In genomic region chr5:42819745-42820144, GRCh38 we compare ENCODE assay signal across 1 cellular context.
TF ChIP-seq lines count a peak whose summit lies in the region.

No MANE protein-coding gene starts in this region.

TF ChIP-seq in SK-N-SH, 30 proteins besides CTCF, POLR2A, EP300 and RAD21 (continued from another document):
- TF ChIP-seq REST (IDR thresholded peaks at IDR 0.05; ENCODE audit: low read depth, low read length), result no peak
- TF ChIP-seq ZBTB33 (IDR thresholded peaks at IDR 0.05; ENCODE audit: borderline replicate concordance, low read depth), result no peak
- TF ChIP-seq RFX5 (IDR thresholded peaks at IDR 0.05; ENCODE audit: low read length), result no peak
- no peak for TF ChIP-seq MAX (IDR thresholded peaks at IDR 0.05; ENCODE audit: low read depth)
- TF ChIP-seq NRF1 (IDR thresholded peaks at IDR 0.05; ENCODE audit: low read depth, low read length), result no peak
- TF ChIP-seq FOXJ3 (CRISPR knock-in tag; IDR thresholded peaks at IDR 0.05), result no peak
- no peak for TF ChIP-seq YY1 (IDR thresholded peaks at IDR 0.05; ENCODE audit: low read depth)
- no peak for TF ChIP-seq PBX3 (IDR thresholded peaks at IDR 0.05)
- no peak for TF ChIP-seq NFIC (IDR thresholded peaks at IDR 0.05; ENCODE audit: borderline replicate concordance)
- no peak for TF ChIP-seq USF1 (IDR thresholded peaks at IDR 0.05; ENCODE audit: borderline replicate concordance, low read depth)
- TF ChIP-seq POLR2AphosphoS5 (IDR thresholded peaks at IDR 0.05; ENCODE audit: low read depth, low read length), result no peak
- TF ChIP-seq IRF3 (IDR thresholded peaks at IDR 0.05; ENCODE audit: low read depth, low read length), result no peak
- no peak for TF ChIP-seq MEF2A (IDR thresholded peaks at IDR 0.05; ENCODE audit: borderline replicate concordance, low read depth)
- TF ChIP-seq SMC3 (IDR thresholded peaks at IDR 0.05; ENCODE audit: low read depth, low read length), result no peak
- no peak for TF ChIP-seq FOXM1 (IDR thresholded peaks at IDR 0.05; ENCODE audit: low read depth)
